Comparison of ENCODE assay signal across 37 cellular contexts in genomic region chr15:82830427-82831173, GRCh38. TPM values are rescaled to one million over a fixed set of nuclear protein-coding genes. Genes with fewer than 3 reads are reported as not detected.
DNase-seq lines count a peak whose midpoint lies in the region; ATAC-seq and TF ChIP-seq lines count a peak whose summit lies in the region.
"Had no signal": no experiment of that assay in that cellular context is flagged by ENCODE, and none has a peak within 500 bp of the region (broad histone marks: within the 10 kb centered on the region; RNA-seq: fewer than 3 reads in every experiment).

No MANE protein-coding gene starts in this region.

- TF ChIP-seq CTCF in HFFc6 (IDR thresholded peaks at IDR 0.05): no peak

- ATAC-seq in T-helper 17 cell (no peak), HG03520 (IDR thresholded peaks at IDR 0.05; ENCODE audit: unreplicated experiment) (no peak), HG02610 (IDR thresholded peaks at IDR 0.05; ENCODE audit: unreplicated experiment) (no peak)
- ATAC-seq: gastroesophageal sphincter, GM23338, left cardiac atrium, pancreas, right cardiac atrium had no signal

- H3K9me3 Mint-ChIP-seq in T-helper 1 cell treated with Interleukin-12 subunit alpha and Interleukin-12 subunit beta and Interleukin-4 antibody, amounts not matched to agents 30 μg/mL and 1 μg/mL, for 36 hours: no peaks in the 10 kb centered on the region
- no peaks in the 10 kb centered on the region for H3K9me3 Mint-ChIP-seq in HFFc6
- H3K9me3 Mint-ChIP-seq: activated CD4-positive, alpha-beta memory T cell treated with anti-CD3 and anti-CD28 coated beads for 36 hours; activated naive CD4-positive, alpha-beta T cell treated with anti-CD3 and anti-CD28 coated beads for 36 hours; activated T-helper 1 cell treated with anti-CD3 and anti-CD28 coated beads, Interleukin-12 subunit alpha, Interleukin-12 subunit beta, Interleukin-2, Interleukin-4 antibody, amounts not matched to agents 30 ng/mL and 10 ng/mL and 1 ng/mL, durations not matched to agents 14 hours and 24 hours and 36 hours; CD4-positive, CD25-positive, alpha-beta regulatory T cell; GM23338; memory B cell; neural progenitor cell had no signal

- peaks cover 16% of the 10 kb centered on the region for H3K36me3 ChIP-seq in H7 (replicated peaks; ENCODE audit: control insufficient read depth, insufficient read depth, low read length)
- H3K36me3 ChIP-seq: neural progenitor cell had no signal

- H3K27me3 Mint-ChIP-seq in T-helper 1 cell treated with Interleukin-12 subunit alpha and Interleukin-12 subunit beta and Interleukin-4 antibody, amounts not matched to agents 30 μg/mL and 1 μg/mL, for 36 hours (ENCODE audit: low read depth): no peaks in the 10 kb centered on the region
- H3K27me3 Mint-ChIP-seq in T-helper 17 cell (no peaks in the 10 kb centered on the region), HFFc6 (ENCODE audit: insufficient read depth) (no peaks in the 10 kb centered on the region; the same call in none of the 2 replicates)
- H3K27me3 Mint-ChIP-seq: activated CD4-positive, alpha-beta memory T cell treated with anti-CD3 and anti-CD28 coated beads for 36 hours; CD4-positive, CD25-positive, alpha-beta regulatory T cell; memory B cell had no signal

- H3K4me3 ChIP-seq in H7 (ENCODE audit: insufficient read depth, low read depth, low read length): no peak overlapping the region
- H3K4me3 ChIP-seq: dorsolateral prefrontal cortex, gastroesophageal sphincter, GM23338, hepatocyte, neural progenitor cell, pancreas, Peyer's patch, SJSA1, stomach had no signal

- H3K9me3 ChIP-seq in T-helper 17 cell (ENCODE audit: control insufficient read depth, low read length, poor library complexity, severe bottlenecking): no peaks in the 10 kb centered on the region
- H3K9me3 ChIP-seq: gastroesophageal sphincter, pancreas, Peyer's patch, SJSA1, stomach had no signal

- peaks cover 77% of the 10 kb centered on the region for H3K36me3 Mint-ChIP-seq in T-helper 1 cell treated with Interleukin-12 subunit alpha and Interleukin-12 subunit beta and Interleukin-4 antibody, amounts not matched to agents 30 μg/mL and 1 μg/mL, for 36 hours (ENCODE audit: low read depth)
- H3K36me3 Mint-ChIP-seq in T-helper 17 cell (ENCODE audit: low read depth) (peaks cover 17% of the 10 kb centered on the region), HFFc6 (ENCODE audit: low read depth) (peaks cover 53% of the 10 kb centered on the region)

- no peaks in the 10 kb centered on the region for H3K27me3 ChIP-seq in H7 (ENCODE audit: control insufficient read depth, insufficient read depth, low read length)
- H3K27me3 ChIP-seq: brain microvascular endothelial cell, dorsolateral prefrontal cortex, gastroesophageal sphincter, hepatocyte, neural progenitor cell, pancreas, Peyer's patch, SJSA1, stomach had no signal

- H3K4me3 Mint-ChIP-seq in T-helper 1 cell treated with Interleukin-12 subunit alpha and Interleukin-12 subunit beta and Interleukin-4 antibody, amounts not matched to agents 30 μg/mL and 1 μg/mL, for 36 hours: no peak overlapping the region
- no peak overlapping the region for H3K4me3 Mint-ChIP-seq in T-helper 17 cell
- no peak overlapping the region for H3K4me3 Mint-ChIP-seq in HFFc6
- H3K4me3 Mint-ChIP-seq: activated CD4-positive, alpha-beta memory T cell treated with anti-CD3 and anti-CD28 coated beads for 36 hours; activated naive CD4-positive, alpha-beta T cell treated with anti-CD3 and anti-CD28 coated beads for 36 hours; activated T-helper 1 cell treated with anti-CD3 and anti-CD28 coated beads, Interleukin-12 subunit alpha, Interleukin-12 subunit beta, Interleukin-2, Interleukin-4 antibody, amounts not matched to agents 30 ng/mL and 10 ng/mL and 1 ng/mL, durations not matched to agents 14 hours and 24 hours and 36 hours; CD4-positive, CD25-positive, alpha-beta regulatory T cell; GM23338; memory B cell; neural progenitor cell had no signal

- peak overlapping the region; percentile 31 for H3K27ac Mint-ChIP-seq in T-helper 1 cell treated with Interleukin-12 subunit alpha and Interleukin-12 subunit beta and Interleukin-4 antibody, amounts not matched to agents 30 μg/mL and 1 μg/mL, for 36 hours
- H3K27ac Mint-ChIP-seq in T-helper 17 cell: peak overlapping the region; percentile 79
- H3K27ac Mint-ChIP-seq in HFFc6: no peak overlapping the region
- H3K27ac Mint-ChIP-seq: activated CD4-positive, alpha-beta memory T cell treated with anti-CD3 and anti-CD28 coated beads for 36 hours; activated naive CD4-positive, alpha-beta T cell treated with anti-CD3 and anti-CD28 coated beads for 36 hours; GM23338; memory B cell; neural progenitor cell had no signal

- DNase-seq in T-helper 1 cell: no peak
- peak; percentile 21 for DNase-seq in H7
- no peak for DNase-seq in T-helper 17 cell
- DNase-seq in kidney tubule cell (ENCODE audit: low spot score): peak; percentile 91
- DNase-seq in HFFc6: no peak
- DNase-seq: activated CD4-positive, alpha-beta memory T cell treated with anti-CD3 and anti-CD28 coated beads for 36 hours; activated CD4-positive, CD25-positive, alpha-beta regulatory T cell; activated naive CD4-positive, alpha-beta T cell treated with anti-CD3 and anti-CD28 coated beads for 36 hours; amniotic stem cell; brain microvascular endothelial cell; CD4-positive, CD25-positive, alpha-beta regulatory T cell; DMS79 treated with DMSO at 0.1 percent for 48 hours; dorsolateral prefrontal cortex; GDM1; left cardiac atrium; NCI-H1417 treated with DMSO at 0.1 percent for 48 hours; NCI-H2029 treated with DMSO at 0.1 percent for 48 hours; NCI-H2227 treated with DMSO at 0.1 percent for 48 hours; NCI-H526; pancreas; Peyer's patch; right cardiac atrium; stimulated activated CD4-positive, alpha-beta T cell treated with anti-CD3 and anti-CD28 coated beads, Interleukin-1b, Interleukin-23, amount 100 ng/mL, for 48 hours; stomach had no signal

- H3K4me1 Mint-ChIP-seq in T-helper 1 cell treated with Interleukin-12 subunit alpha and Interleukin-12 subunit beta and Interleukin-4 antibody, amounts not matched to agents 30 μg/mL and 1 μg/mL, for 36 hours (ENCODE audit: low read depth): peaks cover 44% of the 10 kb centered on the region
- H3K4me1 Mint-ChIP-seq in T-helper 17 cell: peaks cover 12% of the 10 kb centered on the region
- H3K4me1 Mint-ChIP-seq in HFFc6 (ENCODE audit: low read depth): peaks cover 30% of the 10 kb centered on the region
- H3K4me1 Mint-ChIP-seq: GM23338 had no signal

RNA-seq across cellular contexts. Expression of gene WHAMM, which starts 21.2 kb away (rescaled TPM):
- total RNA-seq in H7 (2014; rRNA removed; shearing (Covaris generic)): 1.0 and 1.9 TPM in 2 replicates
- 10 to 100 TPM; 91.2 to 99.7 TPM for total RNA-seq in T-helper 17 cell
- 1 to 10 TPM; 5.8 to 7.4 (median 6.3) TPM for total RNA-seq in HFFc6 (2021; fragmentation: NEBNext Ultra II Directional; extraction: Animal tissue kit (Norgen Biotek cat#: 25700))

RNA-seq across cellular contexts. Expression of gene FSD2, which starts 24.7 kb away (rescaled TPM):
- total RNA-seq in H7 (2014; rRNA removed; shearing (Covaris generic)): 0.03 TPM in 1 of 2 replicates, not detected in the other
- total RNA-seq in T-helper 17 cell: not detected
- not detected for total RNA-seq in HFFc6 (2021; fragmentation: NEBNext Ultra II Directional; extraction: Animal tissue kit (Norgen Biotek cat#: 25700))
- total RNA-seq: activated CD4-positive, alpha-beta memory T cell treated with anti-CD3 and anti-CD28 coated beads for 36 hours; activated naive CD4-positive, alpha-beta T cell treated with anti-CD3 and anti-CD28 coated beads for 36 hours; activated T-helper 1 cell treated with anti-CD3 and anti-CD28 coated beads, Interleukin-12 subunit alpha, Interleukin-12 subunit beta, Interleukin-2, Interleukin-4 antibody, amounts not matched to agents 30 ng/mL and 10 ng/mL and 1 ng/mL, durations not matched to agents 14 hours and 24 hours and 36 hours; CD4-positive, CD25-positive, alpha-beta regulatory T cell; chondrocyte; fibroblast of lung; gastroesophageal sphincter; GM23338; hepatocyte; LHCN-M2; Peyer's patch; SJSA1 had no signal

Comparison
In these comparisons a context has a peak if more than half of its experiments do, and no peak if none do; other contexts are left out.
1. DNase-seq: peak in H7 (single experiment) and kidney tubule cell (single experiment); none in T-helper 1 cell (0 of 5), T-helper 17 cell (0 of 3) and HFFc6 (single experiment).
2. RNA of gene WHAMM, which starts 21.2 kb away (total RNA-seq): 91.2 to 99.7 TPM in T-helper 17 cell; 5.8 to 7.4 TPM in HFFc6 and 1.0 to 1.9 TPM in H7; every median in the first group is over 10 times any median in the second.